1 cellular context compared by ENCODE assay signal in the genomic region with DNA sequence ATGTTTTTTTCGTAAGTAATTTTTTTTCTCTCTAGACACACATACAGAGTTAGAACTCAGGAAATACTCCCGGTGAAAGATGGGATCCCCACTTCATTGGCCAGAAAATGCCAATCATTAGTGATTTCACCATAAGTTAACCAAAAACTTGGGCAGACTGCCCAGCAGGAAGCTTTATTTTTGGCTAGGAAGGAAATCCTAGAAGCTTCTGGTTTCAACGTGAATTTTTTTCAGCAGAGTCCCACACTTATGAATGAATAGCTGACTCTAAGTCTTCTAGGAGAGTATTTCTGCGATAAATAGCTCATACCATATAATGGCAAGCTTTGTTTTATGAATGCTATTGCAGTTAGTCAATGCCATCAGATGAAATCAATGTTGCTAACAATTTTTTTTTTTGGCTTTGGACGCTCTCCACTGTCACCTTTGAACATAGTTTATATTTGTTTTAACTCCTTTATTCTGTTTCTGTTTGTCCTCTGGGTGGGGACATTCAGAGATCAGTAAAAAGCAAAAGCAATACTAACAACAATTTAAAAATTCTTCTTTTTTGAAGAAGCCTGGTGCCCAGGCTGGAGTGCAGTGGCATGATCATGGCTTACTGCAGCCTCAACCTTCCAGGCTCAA.
TF ChIP-seq lines count a peak whose summit lies in the region.

No MANE protein-coding gene starts in this region.

TF ChIP-seq in WTC11, 78 proteins besides CTCF, POLR2A, EP300 and RAD21 (continued from another document):
- TF ChIP-seq, protein P1, sequence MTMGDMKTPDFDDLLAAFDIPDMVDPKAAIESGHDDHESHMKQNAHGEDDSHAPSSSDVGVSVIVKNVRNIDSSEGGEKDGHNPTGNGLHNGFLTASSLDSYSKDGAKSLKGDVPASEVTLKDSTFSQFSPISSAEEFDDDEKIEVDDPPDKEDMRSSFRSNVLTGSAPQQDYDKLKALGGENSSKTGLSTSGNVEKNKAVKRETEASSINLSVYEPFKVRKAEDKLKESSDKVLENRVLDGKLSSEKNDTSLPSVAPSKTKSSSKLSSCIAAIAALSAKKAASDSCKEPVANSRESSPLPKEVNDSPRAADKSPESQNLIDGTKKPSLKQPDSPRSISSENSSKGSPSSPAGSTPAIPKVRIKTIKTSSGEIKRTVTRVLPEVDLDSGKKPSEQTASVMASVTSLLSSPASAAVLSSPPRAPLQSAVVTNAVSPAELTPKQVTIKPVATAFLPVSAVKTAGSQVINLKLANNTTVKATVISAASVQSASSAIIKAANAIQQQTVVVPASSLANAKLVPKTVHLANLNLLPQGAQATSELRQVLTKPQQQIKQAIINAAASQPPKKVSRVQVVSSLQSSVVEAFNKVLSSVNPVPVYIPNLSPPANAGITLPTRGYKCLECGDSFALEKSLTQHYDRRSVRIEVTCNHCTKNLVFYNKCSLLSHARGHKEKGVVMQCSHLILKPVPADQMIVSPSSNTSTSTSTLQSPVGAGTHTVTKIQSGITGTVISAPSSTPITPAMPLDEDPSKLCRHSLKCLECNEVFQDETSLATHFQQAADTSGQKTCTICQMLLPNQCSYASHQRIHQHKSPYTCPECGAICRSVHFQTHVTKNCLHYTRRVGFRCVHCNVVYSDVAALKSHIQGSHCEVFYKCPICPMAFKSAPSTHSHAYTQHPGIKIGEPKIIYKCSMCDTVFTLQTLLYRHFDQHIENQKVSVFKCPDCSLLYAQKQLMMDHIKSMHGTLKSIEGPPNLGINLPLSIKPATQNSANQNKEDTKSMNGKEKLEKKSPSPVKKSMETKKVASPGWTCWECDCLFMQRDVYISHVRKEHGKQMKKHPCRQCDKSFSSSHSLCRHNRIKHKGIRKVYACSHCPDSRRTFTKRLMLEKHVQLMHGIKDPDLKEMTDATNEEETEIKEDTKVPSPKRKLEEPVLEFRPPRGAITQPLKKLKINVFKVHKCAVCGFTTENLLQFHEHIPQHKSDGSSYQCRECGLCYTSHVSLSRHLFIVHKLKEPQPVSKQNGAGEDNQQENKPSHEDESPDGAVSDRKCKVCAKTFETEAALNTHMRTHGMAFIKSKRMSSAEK (CRISPR knock-in tag; IDR thresholded peaks at IDR 0.05; ENCODE audit: borderline replicate concordance), result no peak
- TF ChIP-seq ZNF219 (CRISPR knock-in tag; IDR thresholded peaks at IDR 0.05; ENCODE audit: borderline replicate concordance) (no peak), IRF2 (CRISPR knock-in tag; IDR thresholded peaks at IDR 0.05; ENCODE audit: borderline replicate concordance, low read depth) (no peak), GRHL2 (CRISPR knock-in tag; IDR thresholded peaks at IDR 0.05; ENCODE audit: insufficient replicate concordance, severe bottlenecking) (no peak), SP1 (CRISPR knock-in tag; conservative IDR thresholded peaks at IDR 0.05) (no peak), NR3C1 (CRISPR knock-in tag; conservative IDR thresholded peaks at IDR 0.05; ENCODE audit: low read depth) (no peak), RORB (CRISPR knock-in tag; IDR thresholded peaks at IDR 0.05) (no peak), SMAD3 (CRISPR knock-in tag; IDR thresholded peaks at IDR 0.05; ENCODE audit: borderline replicate concordance) (no peak)
- TF ChIP-seq, protein P2, sequence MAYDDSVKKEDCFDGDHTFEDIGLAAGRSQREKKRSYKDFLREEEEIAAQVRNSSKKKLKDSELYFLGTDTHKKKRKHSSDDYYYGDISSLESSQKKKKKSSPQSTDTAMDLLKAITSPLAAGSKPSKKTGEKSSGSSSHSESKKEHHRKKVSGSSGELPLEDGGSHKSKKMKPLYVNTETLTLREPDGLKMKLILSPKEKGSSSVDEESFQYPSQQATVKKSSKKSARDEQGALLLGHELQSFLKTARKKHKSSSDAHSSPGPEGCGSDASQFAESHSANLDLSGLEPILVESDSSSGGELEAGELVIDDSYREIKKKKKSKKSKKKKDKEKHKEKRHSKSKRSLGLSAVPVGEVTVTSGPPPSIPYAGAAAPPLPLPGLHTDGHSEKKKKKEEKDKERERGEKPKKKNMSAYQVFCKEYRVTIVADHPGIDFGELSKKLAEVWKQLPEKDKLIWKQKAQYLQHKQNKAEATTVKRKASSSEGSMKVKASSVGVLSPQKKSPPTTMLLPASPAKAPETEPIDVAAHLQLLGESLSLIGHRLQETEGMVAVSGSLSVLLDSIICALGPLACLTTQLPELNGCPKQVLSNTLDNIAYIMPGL (CRISPR knock-in tag; IDR thresholded peaks at IDR 0.05), result no peak
- TF ChIP-seq, protein P3, sequence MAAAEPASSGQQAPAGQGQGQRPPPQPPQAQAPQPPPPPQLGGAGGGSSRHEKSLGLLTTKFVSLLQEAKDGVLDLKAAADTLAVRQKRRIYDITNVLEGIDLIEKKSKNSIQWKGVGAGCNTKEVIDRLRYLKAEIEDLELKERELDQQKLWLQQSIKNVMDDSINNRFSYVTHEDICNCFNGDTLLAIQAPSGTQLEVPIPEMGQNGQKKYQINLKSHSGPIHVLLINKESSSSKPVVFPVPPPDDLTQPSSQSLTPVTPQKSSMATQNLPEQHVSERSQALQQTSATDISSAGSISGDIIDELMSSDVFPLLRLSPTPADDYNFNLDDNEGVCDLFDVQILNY (CRISPR knock-in tag; IDR thresholded peaks at IDR 0.05), result no peak
TF ChIP-seq in WTC11: peak in this region for 0.
